ENCODE assay signal across 8 cellular contexts in genomic region chr2:166127217-166128155, GRCh38. TPM values are rescaled to one million over a fixed set of nuclear protein-coding genes. Genes with fewer than 3 reads are reported as not detected.
A peak's percentile ranks its signal among the peaks of the same experiment; 100 is the strongest.
DNase-seq lines count a peak whose midpoint lies in the region; ATAC-seq and TF ChIP-seq lines count a peak whose summit lies in the region.

SCN1A (minus strand) TSS chr2:166128020; CDS start chr2:166073621, 54,399 bp downstream.

- no peaks in the 10 kb centered on the region for H3K27me3 ChIP-seq in gastrocnemius medialis

- H3K27ac ChIP-seq in VCaP (no peak within 1 kb of the TSS), gastrocnemius medialis (no peak within 1 kb of the TSS)

- in situ Hi-C loops in gastrocnemius medialis (cut with MboI; ENCODE audit: low sequenced_read_pairs in 4 of 4), result loop anchor here in 3 of 4 donors (10.0 to 25.0 kb wide), 2 partner anchors 165 to 173 kb away; partner anchors contain the start of gene TTC21B (in 3 of the 3)

- H3K36me3 ChIP-seq in gastrocnemius medialis, result no peaks in the 10 kb centered on the region

- intact Hi-C loops in gastrocnemius medialis (cut with DNase I; ENCODE audit: low total_unique reads), result loop anchor here (2.0 to 10.0 kb wide), 3 partner anchors 70 to 723 kb away; no protein-coding TSS in a partner anchor

- no peaks in the 10 kb centered on the region for H3K9me3 ChIP-seq in gastrocnemius medialis

- no peak for TF ChIP-seq POLR2A in gastrocnemius medialis (IDR thresholded peaks at IDR 0.05)

- H3K4me1 ChIP-seq in gastrocnemius medialis, result no peaks in the 10 kb centered on the region

- peak; percentile 69 for ATAC-seq in GM21576 (IDR thresholded peaks at IDR 0.05; ENCODE audit: unreplicated experiment)
- ATAC-seq in gastrocnemius medialis, result no peak
- ATAC-seq in HG03039 (IDR thresholded peaks at IDR 0.05; ENCODE audit: unreplicated experiment), result no peak

- no peak within 1 kb of the TSS for H3K4me3 ChIP-seq in gastrocnemius medialis

- TF ChIP-seq CTCF in VCaP (conservative IDR thresholded peaks at IDR 0.05) (peak; percentile 86), gastrocnemius medialis (IDR thresholded peaks at IDR 0.05 in 4 of 5, conservative IDR thresholded peaks at IDR 0.05 in 1 of 5) (peak in 4 of 5 experiments; percentile 23 to 72 (median 42))

- peak; percentile 76 for DNase-seq in COR-L47 (lab: John Stamatoyannopoulos, UW)
- peak; percentile 76 for DNase-seq in NCI-H1694 treated with DMSO at 0.1 percent for 48 hours (lab: John Stamatoyannopoulos, UW)
- peak; percentile 49 for DNase-seq in glomerular visceral epithelial cell (ENCODE audit: extremely low spot score)
- no peak for DNase-seq in gastrocnemius medialis
- no peak for DNase-seq in T-helper 9 cell

RNA-seq across cellular contexts. Expression of gene SCN1A, which starts in this region (rescaled TPM):
- not detected for total RNA-seq in gastrocnemius medialis

Comparison
In these comparisons a context has a peak if more than half of its experiments do, and no peak if none do; other contexts are left out.
1. DNase-seq: peak in COR-L47 (single experiment), NCI-H1694 treated with DMSO at 0.1 percent for 48 hours (single experiment) and glomerular visceral epithelial cell (single experiment); none in gastrocnemius medialis (0 of 2) and T-helper 9 cell (single experiment).